In genomic region chr1:236853916-236854601, GRCh38 we compare ENCODE assay signal across 19 cellular contexts. TPM values are rescaled to one million over a fixed set of nuclear protein-coding genes. Genes with fewer than 3 reads are reported as not detected.
DNase-seq lines count a peak whose midpoint lies in the region; ATAC-seq, FAIRE-seq and TF ChIP-seq lines count a peak whose summit lies in the region.
"Had no signal": no experiment of that assay in that cellular context is flagged by ENCODE, and none has a peak within 500 bp of the region (broad histone marks: within the 10 kb centered on the region; RNA-seq: fewer than 3 reads in every experiment).

No MANE protein-coding gene starts in this region.

- ATAC-seq in CD8-positive, alpha-beta T cell = no peak

- POLR2A ChIA-PET in PC-9 (lab: Charles Lee; ENCODE audit: unreplicated experiment) = interaction anchor here (0.6 to 0.7 kb wide), 2 partner anchors 27 to 131 kb away, joined by 3 to 4 read pairs; no protein-coding TSS in a partner anchor
- POLR2A ChIA-PET in CD8-positive, alpha-beta T cell (lab: Charles Lee) = no interaction called here

- H3K27ac ChIP-seq in PC-9 = peak overlapping the region; percentile 51
- H3K27ac ChIP-seq in H9 (ENCODE audit: insufficient read length, low read depth, low read length) = no peak overlapping the region
- H3K27ac ChIP-seq in CD8-positive, alpha-beta T cell (ENCODE audit: low read depth, low read length) = no peak overlapping the region
- H3K27ac ChIP-seq: C4-2B, right atrium auricular region had no signal

- peak; percentile 61 for FAIRE-seq in D721Med (lab: Jason Lieb, UNC)
- FAIRE-seq: GM12892 had no signal

- H3K79me2 ChIP-seq in PC-9 (ENCODE audit: low read depth) (no peaks in the 10 kb centered on the region), H9 (ENCODE audit: insufficient read depth, low read length) (no peaks in the 10 kb centered on the region)

- H3K23me2 ChIP-seq in H9 (ENCODE audit: insufficient read length, low read depth, low read length, poor library complexity, severe bottlenecking) = no peaks in the 10 kb centered on the region

- peaks cover 9% of the 10 kb centered on the region; the same call in 1 of the 2 replicates for H3K4me1 ChIP-seq in PC-9 (replicated peaks; ENCODE audit: insufficient read depth)
- H3K4me1 ChIP-seq in H9 (ENCODE audit: insufficient read depth, low read length) = no peaks in the 10 kb centered on the region
- no peaks in the 10 kb centered on the region for H3K4me1 ChIP-seq in CD8-positive, alpha-beta T cell (ENCODE audit: insufficient read depth, low read length)
- H3K4me1 ChIP-seq: right atrium auricular region had no signal

- H3K27me3 ChIP-seq in PC-9 (ENCODE audit: insufficient read depth, low read depth) (no peaks in the 10 kb centered on the region), H9 (ENCODE audit: insufficient read depth, low read length) (no peaks in the 10 kb centered on the region)
- H3K27me3 ChIP-seq in CD8-positive, alpha-beta T cell (ENCODE audit: insufficient read depth, low read length) = no peaks in the 10 kb centered on the region
- H3K27me3 ChIP-seq: right atrium auricular region had no signal

- H3K36me3 ChIP-seq in PC-9 (ENCODE audit: low read depth) = no peaks in the 10 kb centered on the region; the same call in 1 of the 2 replicates
- H3K36me3 ChIP-seq in CD8-positive, alpha-beta T cell (ENCODE audit: insufficient read depth, low read length) = peaks cover 31% of the 10 kb centered on the region

- H3K14ac ChIP-seq in H9 (ENCODE audit: insufficient read depth, low read length) = no peak overlapping the region

- no CpG with 5 or more reads among the region's 4 CpGs for WGBS in H9 (ENCODE audit: extremely low coverage, insufficient read length, low lambda C conversion rate)

- CTCF ChIA-PET in PC-9 (lab: Charles Lee) = no interaction called here
- CTCF ChIA-PET in CD8-positive, alpha-beta T cell (lab: Charles Lee) = no interaction called here

- H2BK20ac ChIP-seq in H9 (ENCODE audit: low read depth, low read length, poor library complexity, severe bottlenecking) = no peak overlapping the region

- intact Hi-C loops in PC-9 (cut with micrococcal nuclease; ENCODE audit: unreplicated experiment) = no loop called here
- intact Hi-C loops in CD8-positive, alpha-beta T cell (cut with DNase I, micrococcal nuclease) = loop anchor here in 1 of 2 experiments (5.0 kb wide), 1 partner anchor 37 kb away; no protein-coding TSS in a partner anchor

- no peak overlapping the region for H2AK5ac ChIP-seq in H9 (ENCODE audit: insufficient read length, low read length)

- H3K27me3 Mint-ChIP-seq in H9 (ENCODE audit: low read depth) = no peaks in the 10 kb centered on the region
- H3K27me3 Mint-ChIP-seq in CD8-positive, alpha-beta T cell (ENCODE audit: low read depth) = no peaks in the 10 kb centered on the region

- H3K4me2 ChIP-seq in PC-9 (peak overlapping the region; percentile 34), H9 (ENCODE audit: insufficient read depth, insufficient read length, low read length) (no peak overlapping the region)

- H3K18ac ChIP-seq in H9 (ENCODE audit: insufficient read length, low read depth, low read length) = no peak overlapping the region

- peaks cover 17 to 39% (median 26%) of the 10 kb centered on the region in 3 experiments; a peak in 4 of 7 replicates for H3K36me3 Mint-ChIP-seq in H9 (ENCODE audit: insufficient read depth in 1 of 3, low read depth in 3 of 3)
- peaks cover 93% of the 10 kb centered on the region for H3K36me3 Mint-ChIP-seq in CD8-positive, alpha-beta T cell

- no peak overlapping the region for H4K91ac ChIP-seq in H9 (ENCODE audit: insufficient read length, low read depth, low read length)

- H4K8ac ChIP-seq in H9 (replicated peaks; ENCODE audit: insufficient read length, low read depth, low read length) = no peak overlapping the region

- no peak overlapping the region for H2BK120ac ChIP-seq in H9 (ENCODE audit: low read depth, low read length, poor library complexity, severe bottlenecking)

- no peaks in the 10 kb centered on the region for H3K79me1 ChIP-seq in H9 (ENCODE audit: insufficient read depth, low read depth, low read length, poor library complexity, severe bottlenecking)

- no peaks in the 10 kb centered on the region; the same call in 1 of the 2 replicates for H3F3A ChIP-seq in PC-9 (ENCODE audit: insufficient read depth, low read depth)

- no peak overlapping the region for H3K4ac ChIP-seq in H9 (ENCODE audit: low read depth, low read length)

- H3K27ac Mint-ChIP-seq in H9 = no peak overlapping the region
- no peak overlapping the region for H3K27ac Mint-ChIP-seq in CD8-positive, alpha-beta T cell

- H4K20me1 ChIP-seq in PC-9 (ENCODE audit: insufficient read depth) (no peaks in the 10 kb centered on the region), H9 (ENCODE audit: control insufficient read depth, insufficient read depth, insufficient read length) (no peaks in the 10 kb centered on the region)

- no peak overlapping the region for H2BK5ac ChIP-seq in H9 (ENCODE audit: insufficient read length, low read length)

- TF ChIP-seq CTCF in D721Med (IDR thresholded peaks at IDR 0.05; ENCODE audit: insufficient read depth, missing control alignments) (no peak), PC-9 (conservative IDR thresholded peaks at IDR 0.05) (no peak), H9 (conservative IDR thresholded peaks at IDR 0.05) (no peak)
- TF ChIP-seq CTCF in CD8-positive, alpha-beta T cell (IDR thresholded peaks at IDR 0.05) = no peak

- H3K4me3 Mint-ChIP-seq in H9 = no peak overlapping the region
- no peak overlapping the region for H3K4me3 Mint-ChIP-seq in CD8-positive, alpha-beta T cell
- H3K4me3 Mint-ChIP-seq: neural crest cell had no signal

- no TSS peak for BruUV-seq in PC-9 (replicated peaks; lab: Mats Ljungman, UMichigan)

- H3K23ac ChIP-seq in H9 (ENCODE audit: insufficient read length, low read depth, low read length) = no peak overlapping the region

- no peak overlapping the region for H3T11ph ChIP-seq in H9 (ENCODE audit: low read length)

- DNase-seq in D721Med (ENCODE audit: insufficient read length, low spot score) = no peak
- peak in 1 of 2 experiments; percentile 58 for DNase-seq in PC-9
- DNase-seq in fibroblast of gingiva (ENCODE audit: low read depth) = peak; percentile 67
- peak; percentile 41 for DNase-seq in skeletal muscle cell (ENCODE audit: low read depth)
- no peak for DNase-seq in H9
- no peak for DNase-seq in CD8-positive, alpha-beta T cell
- DNase-seq in COLO668 (lab: John Stamatoyannopoulos, UW; ENCODE audit: unreplicated experiment) = no peak
- DNase-seq in NCI-H1694 (lab: John Stamatoyannopoulos, UW) = no peak
- DNase-seq: activated CD8-positive, alpha-beta memory T cell treated with anti-CD3 and anti-CD28 coated beads for 24 hours; aorta; DND-41; effector CD4-positive, alpha-beta T cell; Karpas-422; NCI-H187; NCI-H510A had no signal

- no peak overlapping the region for H2BK12ac ChIP-seq in H9 (ENCODE audit: insufficient read length, low read depth, low read length)

- H3K9me3 ChIP-seq in PC-9 (ENCODE audit: insufficient read depth, low read depth) (no peaks in the 10 kb centered on the region), H9 (ENCODE audit: control insufficient read depth, low read depth, low read length) (no peaks in the 10 kb centered on the region)
- no peaks in the 10 kb centered on the region for H3K9me3 ChIP-seq in CD8-positive, alpha-beta T cell (ENCODE audit: low read length)
- H3K9me3 ChIP-seq: right atrium auricular region had no signal

- H3K9me2 ChIP-seq in PC-9 (ENCODE audit: insufficient read depth) = no peaks in the 10 kb centered on the region

- H3K9me3 Mint-ChIP-seq in H9 = no peaks in the 10 kb centered on the region
- no peaks in the 10 kb centered on the region for H3K9me3 Mint-ChIP-seq in CD8-positive, alpha-beta T cell

- no peak overlapping the region for H3K56ac ChIP-seq in H9 (ENCODE audit: insufficient read length, low read depth, low read length)

- H2AFZ ChIP-seq in PC-9 (no peak overlapping the region), H9 (ENCODE audit: low read length) (no peak overlapping the region)

- no peak overlapping the region for H3K4me3 ChIP-seq in PC-9
- no peak overlapping the region for H3K4me3 ChIP-seq in skeletal muscle cell (ENCODE audit: low read depth, low read length)
- H3K4me3 ChIP-seq in CD8-positive, alpha-beta T cell (ENCODE audit: low read depth, low read length) = no peak overlapping the region
- H3K4me3 ChIP-seq: right atrium auricular region had no signal

- H3K9ac ChIP-seq in H9 (ENCODE audit: extremely low read depth, insufficient read length, low read length) = no peak overlapping the region

- H3K4me1 Mint-ChIP-seq in H9 = no peaks in the 10 kb centered on the region
- H3K4me1 Mint-ChIP-seq in CD8-positive, alpha-beta T cell (ENCODE audit: low read depth) = no peaks in the 10 kb centered on the region
- H3K4me1 Mint-ChIP-seq: neural crest cell had no signal

- no peak overlapping the region for H2BK15ac ChIP-seq in H9 (ENCODE audit: low read depth, low read length)

- no peak overlapping the region for H4K5ac ChIP-seq in H9 (ENCODE audit: insufficient read length, low read depth, low read length)

RNA-seq across cellular contexts. Expression of gene MTR, which starts 59.0 kb away (rescaled TPM):
- total RNA-seq in PC-9 (2021) (20.9 and 21.9 TPM in 2 replicates), H9 (2021) (32.7 and 35.5 TPM in 2 replicates)
- 10 to 100 TPM; 32.9 to 35.0 TPM for total RNA-seq in CD8-positive, alpha-beta T cell

Comparison
In these comparisons a context has a peak if more than half of its experiments do, and no peak if none do; other contexts are left out.
1. DNase-seq: peak in fibroblast of gingiva (single experiment) and skeletal muscle cell (single experiment); none in D721Med (single experiment), H9 (single experiment), CD8-positive, alpha-beta T cell (0 of 7), COLO668 (single experiment) and NCI-H1694 (single experiment).